18 cellular contexts compared by ENCODE assay signal in genomic region chr17:28471127-28471453, GRCh38. TPM values are rescaled to one million over a fixed set of nuclear protein-coding genes. Genes with fewer than 3 reads are reported as not detected.
DNase-seq lines count a peak whose midpoint lies in the region; ATAC-seq, FAIRE-seq and TF ChIP-seq lines count a peak whose summit lies in the region.
"Had no signal": no experiment of that assay in that cellular context is flagged by ENCODE, and none has a peak within 500 bp of the region (broad histone marks: within the 10 kb centered on the region; RNA-seq: fewer than 3 reads in every experiment).

No MANE protein-coding gene starts in this region.

- WGBS in small intestine, 3 donors, result 58 to 86% (median 71%) methylated on average over 1 of the region's 1 CpG

- CTCF ChIA-PET in HEK293 (lab: Yijun Ruan, JAX), result interaction anchor here (0.6 kb wide), 2 partner anchors 9 to 33 kb away, joined by 3 to 6 read pairs; no protein-coding TSS in a partner anchor

- H3K27me3 ChIP-seq in bronchial epithelial cell (ENCODE audit: control insufficient read depth, insufficient read depth, low read length) (no peaks in the 10 kb centered on the region), small intestine (ENCODE audit: control insufficient read depth in 2 of 2, insufficient read depth in 2 of 2, low read length in 2 of 2) (no peaks in the 10 kb centered on the region)

- DNase-seq in bronchial epithelial cell (ENCODE audit: low read depth) (peak; percentile 23), small intestine (no peak), NCI-H2196 (lab: John Stamatoyannopoulos, UW; ENCODE audit: unreplicated experiment) (no peak)
- no peak for DNase-seq in stimulated activated naive CD4-positive, alpha-beta T cell (lab: John Stamatoyannopoulos, UW)
- DNase-seq: Calu3; CD4-positive, alpha-beta T cell; DMS79; H9; NCI-H1436; NCI-H2029; NCI-H524 treated with DMSO at 0.1 percent for 48 hours had no signal

- H3K36me3 ChIP-seq in HEK293 (ENCODE audit: control insufficient read depth in 2 of 2, insufficient read depth in 1 of 2, low read length in 2 of 2) (no peaks in the 10 kb centered on the region), bronchial epithelial cell (ENCODE audit: control insufficient read depth, insufficient read depth, low read length) (no peaks in the 10 kb centered on the region), small intestine (ENCODE audit: control insufficient read depth in 2 of 2, insufficient read depth in 2 of 2, low read length in 2 of 2) (no peaks in the 10 kb centered on the region)

- TF ChIP-seq CTCF in C4-2B (conservative IDR thresholded peaks at IDR 0.05), result no peak
- TF ChIP-seq CTCF in HEK293 (tag by site-specific recombination; IDR thresholded peaks at IDR 0.05), result no peak
- TF ChIP-seq CTCF in bronchial epithelial cell (IDR thresholded peaks at IDR 0.05; ENCODE audit: insufficient read depth, low read length, severe bottlenecking), result no peak

- ATAC-seq in HG03108 (IDR thresholded peaks at IDR 0.05; ENCODE audit: unreplicated experiment), result no peak
- ATAC-seq: Panc1 had no signal

- H3K27ac ChIP-seq in C4-2B (peak overlapping the region; percentile 91; the same call in 1 of the 2 replicates), HEK293 (ENCODE audit: extremely low read depth, low read depth, low read length) (no peak overlapping the region), small intestine (ENCODE audit: low read depth in 1 of 2, low read length in 1 of 2) (peak overlapping the region; percentile 59 to 88)
- H3K27ac ChIP-seq: HL-60 had no signal

- H3K4me3 ChIP-seq in HEK293 (ENCODE audit: low read depth, low read length) (no peak overlapping the region), bronchial epithelial cell (ENCODE audit: low read depth, low read length) (no peak overlapping the region), small intestine (ENCODE audit: low read depth in 1 of 2, low read length in 2 of 2) (no peak overlapping the region)

- H3K4me1 ChIP-seq in HEK293 (ENCODE audit: control insufficient read depth, insufficient read depth, low read length) (peaks cover 5% of the 10 kb centered on the region; the same call in 1 of the 2 replicates), small intestine (ENCODE audit: control insufficient read depth in 2 of 2, insufficient read depth in 1 of 2, low read depth in 1 of 2, low read length in 1 of 2) (peaks cover 0 to 10% of the 10 kb centered on the region in 2 donors)

- POLR2A ChIA-PET in HEK293 (lab: Yijun Ruan, JAX), result no interaction called here

- H3K9me3 ChIP-seq in HEK293 (ENCODE audit: control insufficient read depth, insufficient read depth, low read depth, low read length) (no peaks in the 10 kb centered on the region), small intestine (ENCODE audit: control insufficient read depth, low read depth) (no peaks in the 10 kb centered on the region)

- FAIRE-seq in bronchial epithelial cell (lab: Jason Lieb, UNC) (no peak), small intestine (lab: Jason Lieb, UNC) (no peak)
- FAIRE-seq: HTR-8/SVneo had no signal

TF ChIP-seq in HEK293, 187 proteins besides CTCF, POLR2A, EP300 and RAD21:
- TF ChIP-seq ZNF335 (tag by site-specific recombination; conservative IDR thresholded peaks at IDR 0.05) (peak; percentile 37; the same call in 1 of the 2 replicates), TCF7L2 (IDR thresholded peaks at IDR 0.05; ENCODE audit: borderline replicate concordance, low read depth, low read length) (no peak)
TF ChIP-seq in HEK293: peak in this region for 1.

RNA-seq across cellular contexts. Expression of gene SLC13A2, which starts 2.4 kb away (rescaled TPM):
- total RNA-seq in bronchial epithelial cell, result not detected in 2 replicates
- 100 to 1,000 TPM; 148 to 320 (median 274) TPM for polyA plus RNA-seq in small intestine
- total RNA-seq: Calu3; CD4-positive, alpha-beta T cell; H9; SK-MEL-5 had no signal

RNA-seq across cellular contexts. Expression of gene FOXN1, which starts 35.1 kb away (rescaled TPM):
- 0.38 TPM in 1 of 2 replicates, not detected in the other for total RNA-seq in bronchial epithelial cell
- not detected for polyA plus RNA-seq in small intestine
- total RNA-seq: Calu3; CD4-positive, alpha-beta T cell; H9; SK-MEL-5 had no signal
